In genomic region chr12:52038447-52038846, GRCh38 we compare ENCODE assay signal across 1 cellular context.
TF ChIP-seq lines count a peak whose summit lies in the region.

No MANE protein-coding gene starts in this region.

TF ChIP-seq in K562, 482 proteins besides CTCF, POLR2A, EP300 and RAD21:
- no peak for TF ChIP-seq NKRF (IDR thresholded peaks at IDR 0.05; ENCODE audit: borderline replicate concordance)
- no peak for TF ChIP-seq ZNF431 (CRISPR knock-in tag; IDR thresholded peaks at IDR 0.05)
- TF ChIP-seq ATF1 (CRISPR knock-in tag; IDR thresholded peaks at IDR 0.05) = no peak
- TF ChIP-seq ATF1 (tag; IDR thresholded peaks at IDR 0.05) = no peak
- no peak for TF ChIP-seq SP2 (IDR thresholded peaks at IDR 0.05; ENCODE audit: extremely low read depth, low read depth, low read length, poor library complexity, severe bottlenecking)
- no peak for TF ChIP-seq PHF8 (IDR thresholded peaks at IDR 0.05; ENCODE audit: borderline replicate concordance, low read length)
- no peak for TF ChIP-seq SMARCB1 (IDR thresholded peaks at IDR 0.05; ENCODE audit: insufficient read length, low read depth)
- TF ChIP-seq ZNF586 (CRISPR knock-in tag; conservative IDR thresholded peaks at IDR 0.05) = no peak
- TF ChIP-seq CBFB (CRISPR knock-in tag; IDR thresholded peaks at IDR 0.05) = no peak
- TF ChIP-seq NR3C1 (CRISPR knock-in tag; IDR thresholded peaks at IDR 0.05) = no peak
- no peak for TF ChIP-seq PHB (CRISPR knock-in tag; IDR thresholded peaks at IDR 0.05)
- TF ChIP-seq ZBTB7A (IDR thresholded peaks at IDR 0.05; ENCODE audit: borderline replicate concordance, control insufficient read depth, low read depth, low read length) = no peak
- TF ChIP-seq RB1 (IDR thresholded peaks at IDR 0.05; ENCODE audit: low read depth) = no peak
